In genomic region chr9:11016081-11016480, GRCh38 we compare ENCODE assay signal across 27 cellular contexts.
"Had no signal": no experiment of that assay in that cellular context is flagged by ENCODE, and none has a peak within 500 bp of the region (broad histone marks: within the 10 kb centered on the region; RNA-seq: fewer than 3 reads in every experiment).

No MANE protein-coding gene starts in this region.

- ATAC-seq: activated CD4-positive, CD25-positive, alpha-beta regulatory T cell treated with anti-CD3 and anti-CD28 coated beads, Interleukin-2, amount 50 U/mL, for 24 hours; activated CD8-positive, alpha-beta T cell treated with anti-CD3 and anti-CD28 coated beads for 36 hours; K562; T-cell had no signal

- H3K27me3 Mint-ChIP-seq: activated CD8-positive, alpha-beta T cell treated with anti-CD3 and anti-CD28 coated beads for 36 hours; activated naive CD4-positive, alpha-beta T cell treated with anti-CD3 and anti-CD28 coated beads, Interleukin-2, amount 50 U/mL, for 24 hours; T-cell had no signal

- DNase-seq: activated CD4-positive, alpha-beta T cell treated with anti-CD3 and anti-CD28 coated beads for 4 hours; activated CD8-positive, alpha-beta memory T cell treated with anti-CD3 and anti-CD28 coated beads, Interleukin-2, amount 50 U/mL, for 48 hours; activated CD8-positive, alpha-beta T cell treated with anti-CD3 and anti-CD28 coated beads for 36 hours; activated naive CD4-positive, alpha-beta T cell; activated T-cell treated with anti-CD3 and anti-CD28 coated beads, Interleukin-2, amount 50 U/mL, for 1 hour; aorta; central memory CD4-positive, alpha-beta T cell; Karpas-422; MM.1S; NCI-H1105 treated with DMSO at 0.1 percent for 48 hours; NCI-H1436 treated with DMSO at 0.1 percent for 48 hours; NCI-H187; NCI-H2081; NCI-H2171; NCI-H2227 treated with DMSO at 0.1 percent for 48 hours; NCI-H526; NCI-H774; NK-92 treated with Interleukin-12 subunit alpha and Interleukin-12 subunit beta, amount 100 ng/mL, for 24 hours; OCI-M1; SIG-M5; T-cell; T-helper 2 cell; WERI-Rb-1 had no signal

- H3K27ac ChIP-seq: breast epithelium, WERI-Rb-1 had no signal

- H3K4me1 Mint-ChIP-seq: activated naive CD4-positive, alpha-beta T cell treated with anti-CD3 and anti-CD28 coated beads, Interleukin-2, amount 50 U/mL, for 24 hours; T-cell had no signal

- H3K36me3 Mint-ChIP-seq: activated naive CD4-positive, alpha-beta T cell treated with anti-CD3 and anti-CD28 coated beads, Interleukin-2, amount 50 U/mL, for 24 hours; T-cell had no signal

- H3K4me3 Mint-ChIP-seq: activated CD8-positive, alpha-beta T cell treated with anti-CD3 and anti-CD28 coated beads for 36 hours; activated naive CD4-positive, alpha-beta T cell treated with anti-CD3 and anti-CD28 coated beads, Interleukin-2, amount 50 U/mL, for 24 hours; T-cell had no signal

- H3K4me3 ChIP-seq: breast epithelium, K562 had no signal

- H3K27ac Mint-ChIP-seq: activated CD8-positive, alpha-beta T cell treated with anti-CD3 and anti-CD28 coated beads for 36 hours; activated naive CD4-positive, alpha-beta T cell treated with anti-CD3 and anti-CD28 coated beads, Interleukin-2, amount 50 U/mL, for 24 hours; T-cell had no signal
